Comparison of ENCODE assay signal across 13 cellular contexts in genomic region chr2:63735263-63735662, GRCh38.
DNase-seq lines count a peak whose midpoint lies in the region; ATAC-seq and TF ChIP-seq lines count a peak whose summit lies in the region.
"Had no signal": no experiment of that assay in that cellular context is flagged by ENCODE, and none has a peak within 500 bp of the region (broad histone marks: within the 10 kb centered on the region; RNA-seq: fewer than 3 reads in every experiment).

No MANE protein-coding gene starts in this region.

- CTCF ChIA-PET in T-cell (lab: Charles Lee) = no interaction called here

- no peaks in the 10 kb centered on the region for H3K36me3 Mint-ChIP-seq in HFFc6 (ENCODE audit: low read depth)
- H3K36me3 Mint-ChIP-seq in chondrocyte (ENCODE audit: low read depth) = no peaks in the 10 kb centered on the region
- no peaks in the 10 kb centered on the region for H3K36me3 Mint-ChIP-seq in T-cell
- H3K36me3 Mint-ChIP-seq: naive thymus-derived CD4-positive, alpha-beta T cell had no signal

- H3K4me1 Mint-ChIP-seq in HFFc6 (ENCODE audit: low read depth) (peaks cover 48% of the 10 kb centered on the region), chondrocyte (ENCODE audit: low read depth) (peaks cover 40% of the 10 kb centered on the region), T-cell (no peaks in the 10 kb centered on the region)
- H3K4me1 Mint-ChIP-seq: naive thymus-derived CD4-positive, alpha-beta T cell had no signal

- H3K27ac Mint-ChIP-seq in HFFc6 (peak overlapping the region; percentile 83), chondrocyte (ENCODE audit: unreplicated experiment) (peak overlapping the region; percentile 72), T-cell (no peak overlapping the region)
- H3K27ac Mint-ChIP-seq: activated CD8-positive, alpha-beta T cell treated with anti-CD3 and anti-CD28 coated beads, Interleukin-2, amount 10 ng/mL, durations not matched to agents 7 days and 5 days; naive thymus-derived CD4-positive, alpha-beta T cell had no signal

- POLR2A ChIA-PET in T-cell (lab: Charles Lee) = interaction anchor here in 1 of 2 donors (0.6 kb wide), 1 partner anchor 66 kb away, joined by 3 read pairs; no protein-coding TSS in a partner anchor

- H3K27ac ChIP-seq in 22Rv1 (peak overlapping the region; percentile 63), right lobe of liver (peak overlapping the region; percentile 59 to 77 (median 63)), esophagus squamous epithelium (no peak overlapping the region)

- no peak for TF ChIP-seq CTCF in 22Rv1 (IDR thresholded peaks at IDR 0.05)
- no peak for TF ChIP-seq CTCF in HFFc6 (IDR thresholded peaks at IDR 0.05)
- no peak for TF ChIP-seq CTCF in chondrocyte (IDR thresholded peaks at IDR 0.05)
- TF ChIP-seq CTCF in right lobe of liver (IDR thresholded peaks at IDR 0.05) = no peak
- TF ChIP-seq CTCF in esophagus squamous epithelium (IDR thresholded peaks at IDR 0.05) = no peak
- TF ChIP-seq CTCF in BE2C (IDR thresholded peaks at IDR 0.05; ENCODE audit: low read depth, low read length) = no peak

- H3K9me3 Mint-ChIP-seq in HFFc6 (no peaks in the 10 kb centered on the region), chondrocyte (ENCODE audit: low read depth) (no peaks in the 10 kb centered on the region), T-cell (no peaks in the 10 kb centered on the region)

- ATAC-seq in right lobe of liver (peak in 3 of 4 donors; percentile 19 to 51 (median 30)), HG03280 (IDR thresholded peaks at IDR 0.05; ENCODE audit: unreplicated experiment) (no peak), T-cell (replicated peaks in 1 of 4) (no peak)
- ATAC-seq: activated CD8-positive, alpha-beta T cell treated with anti-CD3 and anti-CD28 coated beads, Interleukin-2, amount 10 ng/mL, durations not matched to agents 7 days and 5 days; naive thymus-derived CD4-positive, alpha-beta T cell had no signal

- TF ChIP-seq POLR2A in right lobe of liver (IDR thresholded peaks at IDR 0.05) = no peak
- no peak for TF ChIP-seq POLR2A in esophagus squamous epithelium (IDR thresholded peaks at IDR 0.05)

- H3K4me3 ChIP-seq in right lobe of liver (no peak overlapping the region), esophagus squamous epithelium (no peak overlapping the region), BE2C (ENCODE audit: low read depth, low read length) (no peak overlapping the region)

- H3K27me3 Mint-ChIP-seq in HFFc6 (ENCODE audit: insufficient read depth) (no peaks in the 10 kb centered on the region), chondrocyte (ENCODE audit: low read depth) (no peaks in the 10 kb centered on the region), T-cell (peaks cover 3 to 6% of the 10 kb centered on the region in 2 donors)

- no peaks in the 10 kb centered on the region for H3K9me3 ChIP-seq in right lobe of liver
- no peaks in the 10 kb centered on the region for H3K9me3 ChIP-seq in esophagus squamous epithelium
- H3K9me3 ChIP-seq in BE2C = no peaks in the 10 kb centered on the region

- H3K4me3 Mint-ChIP-seq in HFFc6 (peak overlapping the region; percentile 24), chondrocyte (ENCODE audit: unreplicated experiment) (no peak overlapping the region), T-cell (no peak overlapping the region)
- H3K4me3 Mint-ChIP-seq: activated CD8-positive, alpha-beta T cell treated with anti-CD3 and anti-CD28 coated beads, Interleukin-2, amount 10 ng/mL, durations not matched to agents 7 days and 5 days; naive thymus-derived CD4-positive, alpha-beta T cell had no signal

- DNase-seq in HFFc6 (no peak), chondrocyte (ENCODE audit: low spot score) (no peak), right lobe of liver (peak in 1 of 3 donors; percentile 23), esophagus squamous epithelium (lab: John Stamatoyannopoulos, UW) (no peak), BE2C (no peak), T-cell (no peak)
- DNase-seq: activated CD8-positive, alpha-beta T cell treated with anti-CD3 and anti-CD28 coated beads, Interleukin-2, amount 10 ng/mL, durations not matched to agents 7 days and 5 days; naive thymus-derived CD4-positive, alpha-beta T cell; NCI-H2171; SIG-M5; stimulated activated CD4-positive, alpha-beta T cell treated with anti-CD3 and anti-CD28 coated beads, Interleukin-4, amount 100 ng/mL, for 1 hour had no signal

- no peaks in the 10 kb centered on the region for H3K36me3 ChIP-seq in right lobe of liver
- H3K36me3 ChIP-seq in esophagus squamous epithelium = no peaks in the 10 kb centered on the region
- H3K36me3 ChIP-seq in BE2C = no peaks in the 10 kb centered on the region

- peaks cover 0 to 60% (median 22%) of the 10 kb centered on the region in 4 donors for H3K4me1 ChIP-seq in right lobe of liver
- peaks cover 0 to 19% (median 16%) of the 10 kb centered on the region in 3 donors for H3K4me1 ChIP-seq in esophagus squamous epithelium
- no peaks in the 10 kb centered on the region for H3K4me1 ChIP-seq in BE2C

- WGBS in right lobe of liver (ENCODE audit: insufficient coverage, low coverage, low lambda C conversion rate, missing lambda C conversion rate) = 41% methylated on average over 4 of the region's 4 CpGs
- WGBS in esophagus squamous epithelium, 2 donors = 78 to 81% methylated on average over 4 of the region's 4 CpGs

- intact Hi-C loops in right lobe of liver (cut with DNase I) = no loop called here
- intact Hi-C loops in esophagus squamous epithelium (cut with DNase I) = no loop called here

- H3K27me3 ChIP-seq in right lobe of liver (no peaks in the 10 kb centered on the region), esophagus squamous epithelium (no peaks in the 10 kb centered on the region), BE2C (no peaks in the 10 kb centered on the region)

Comparison
In these comparisons a context has a peak if more than half of its experiments do, and no peak if none do; other contexts are left out.
1. H3K27ac ChIP-seq: peak in 22Rv1 (single experiment) and right lobe of liver (3 of 3); none in esophagus squamous epithelium (0 of 4).
2. H3K27ac Mint-ChIP-seq: peak in HFFc6 (single experiment) and chondrocyte (single experiment); none in T-cell (0 of 2).
3. ATAC-seq: peak in right lobe of liver (3 of 4); none in HG03280 (single experiment) and T-cell (0 of 4).